Comparison of ENCODE assay signal across 1 cellular context in genomic region chr16:66898207-66898606, GRCh38.
TF ChIP-seq lines count a peak whose summit lies in the region.

No MANE protein-coding gene starts in this region.

TF ChIP-seq in WTC11, 78 proteins besides CTCF, POLR2A, EP300 and RAD21 (continued from another document):
- no peak for TF ChIP-seq E2F1 (CRISPR knock-in tag; IDR thresholded peaks at IDR 0.05)
- TF ChIP-seq NFYB (CRISPR knock-in tag; conservative IDR thresholded peaks at IDR 0.05; ENCODE audit: low read depth): no peak
